In the genomic region with DNA sequence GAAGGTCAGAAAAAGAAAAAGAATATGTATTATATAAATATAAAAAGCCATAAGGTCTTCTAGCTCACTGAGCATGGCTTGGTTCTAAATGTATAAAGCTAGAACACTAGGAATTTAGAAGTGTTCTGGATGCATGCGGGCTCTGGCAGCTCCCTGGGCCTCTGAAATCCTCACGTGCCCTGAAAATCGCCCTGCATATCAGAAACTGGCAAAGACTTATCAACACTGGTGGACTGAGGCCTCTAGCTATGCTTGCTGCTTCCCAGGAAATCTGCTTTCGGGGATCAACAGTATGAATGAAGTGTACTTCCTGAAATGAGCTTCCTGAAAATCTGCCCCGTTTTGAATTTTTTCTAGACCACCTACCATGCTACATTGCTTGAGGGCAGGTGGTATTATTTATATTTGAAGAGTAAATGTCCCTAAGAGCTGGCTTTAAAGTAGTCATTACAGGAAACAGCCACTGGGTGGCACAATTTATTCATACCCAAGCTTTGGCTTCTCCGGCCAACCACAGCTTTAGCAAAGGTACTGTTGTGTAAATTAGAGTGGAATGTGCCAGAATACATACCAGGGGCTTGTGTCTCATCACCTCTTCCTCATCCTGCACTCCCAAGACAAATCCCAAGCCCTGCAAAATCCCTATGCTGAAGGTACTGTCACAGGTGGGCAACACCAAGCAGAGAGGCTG, we compare ENCODE assay signal across 8 cellular contexts. TPM values are rescaled to one million over a fixed set of nuclear protein-coding genes. Genes with fewer than 3 reads are reported as not detected.
DNase-seq lines count a peak whose midpoint lies in the region; ATAC-seq and TF ChIP-seq lines count a peak whose summit lies in the region.

No MANE protein-coding gene starts in this region.

- intact Hi-C loops in body of pancreas (cut with DNase I), result loop anchor here (5.0 to 10.0 kb wide), 2 partner anchors 236 to 653 kb away; no protein-coding TSS in a partner anchor

- TF ChIP-seq CTCF in body of pancreas (IDR thresholded peaks at IDR 0.05), result peak; percentile 27 to 77 (median 72)

- TF ChIP-seq POLR2A in body of pancreas (IDR thresholded peaks at IDR 0.05), result no peak

- H3K27ac ChIP-seq in body of pancreas, result no peak overlapping the region

- 9 to 12% methylated on average over 6 of the region's 6 CpGs for WGBS in body of pancreas, 2 donors

- H3K4me3 ChIP-seq in body of pancreas, result no peak overlapping the region

- ATAC-seq in GM21737 (IDR thresholded peaks at IDR 0.05; ENCODE audit: unreplicated experiment) (peak; percentile 65), body of pancreas (peak; percentile 69)

- no peaks in the 10 kb centered on the region for H3K27me3 ChIP-seq in body of pancreas

- TF ChIP-seq EP300 in Ishikawa (IDR thresholded peaks at IDR 0.05; ENCODE audit: borderline replicate concordance), result no peak

- peak; percentile 82 for TF ChIP-seq RAD21 in Ishikawa (IDR thresholded peaks at IDR 0.05; ENCODE audit: low read depth)

- peaks cover 3% of the 10 kb centered on the region for H3K4me1 ChIP-seq in body of pancreas

- H3K36me3 ChIP-seq in body of pancreas (replicated peaks in 1 of 2; ENCODE audit: insufficient read depth in 1 of 2, low read depth in 2 of 2), result peaks cover 0 to 12% of the 10 kb centered on the region in 2 donors

- DNase-seq in NCI-H1694 treated with DMSO at 0.1 percent for 48 hours (lab: John Stamatoyannopoulos, UW) (peak; percentile 15), NCI-H1694 (lab: John Stamatoyannopoulos, UW) (no peak), RKO (ENCODE audit: low spot score) (peak; percentile 75), body of pancreas (peak; percentile 46 to 72 (median 62)), iPS-NIHi7 (ENCODE audit: extremely low spot score) (peak; percentile 88)
- peak; percentile 37 for DNase-seq in stimulated activated CD4-positive, alpha-beta T cell treated with anti-CD3 and anti-CD28 coated beads, Interleukin-15, amount 100 ng/mL, for 24 hours

- no peaks in the 10 kb centered on the region for H3K9me3 ChIP-seq in body of pancreas

TF ChIP-seq in Ishikawa, 13 proteins besides CTCF, POLR2A, EP300 and RAD21:
- TF ChIP-seq TAF1 (IDR thresholded peaks at IDR 0.05; ENCODE audit: low read depth) (no peak), YY1 (IDR thresholded peaks at IDR 0.05; ENCODE audit: low read depth) (no peak), CEBPB (IDR thresholded peaks at IDR 0.05) (no peak), USF1 (IDR thresholded peaks at IDR 0.05) (no peak), ZBTB7A (IDR thresholded peaks at IDR 0.05; ENCODE audit: low read depth) (no peak), TEAD4 (IDR thresholded peaks at IDR 0.05) (no peak), CREB1 (IDR thresholded peaks at IDR 0.05; ENCODE audit: low read depth) (no peak), EGR1 (IDR thresholded peaks at IDR 0.05) (no peak)
- TF ChIP-seq, protein P1, sequence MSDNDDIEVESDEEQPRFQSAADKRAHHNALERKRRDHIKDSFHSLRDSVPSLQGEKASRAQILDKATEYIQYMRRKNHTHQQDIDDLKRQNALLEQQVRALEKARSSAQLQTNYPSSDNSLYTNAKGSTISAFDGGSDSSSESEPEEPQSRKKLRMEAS (IDR thresholded peaks at IDR 0.05), result no peak

RNA-seq across cellular contexts. Expression of gene CRTAP, which starts 17.7 kb away (rescaled TPM):
- 100 to 1,000 TPM in 1 of 2 donors, 10 to 100 TPM in 1; 30.0 to 101 TPM for total RNA-seq in body of pancreas

RNA-seq across cellular contexts. Expression of gene GLB1, which starts 34.5 kb away (rescaled TPM):
- total RNA-seq in body of pancreas, result 100 to 1,000 TPM in 1 of 2 donors, 10 to 100 TPM in 1; 20.5 to 108 TPM

RNA-seq across cellular contexts. Expression of gene TMPPE, which starts 34.5 kb away (rescaled TPM):
- 1 to 10 TPM; 4.9 to 6.9 TPM for total RNA-seq in body of pancreas
